Comparison of ENCODE assay signal across 18 cellular contexts in the genomic region with DNA sequence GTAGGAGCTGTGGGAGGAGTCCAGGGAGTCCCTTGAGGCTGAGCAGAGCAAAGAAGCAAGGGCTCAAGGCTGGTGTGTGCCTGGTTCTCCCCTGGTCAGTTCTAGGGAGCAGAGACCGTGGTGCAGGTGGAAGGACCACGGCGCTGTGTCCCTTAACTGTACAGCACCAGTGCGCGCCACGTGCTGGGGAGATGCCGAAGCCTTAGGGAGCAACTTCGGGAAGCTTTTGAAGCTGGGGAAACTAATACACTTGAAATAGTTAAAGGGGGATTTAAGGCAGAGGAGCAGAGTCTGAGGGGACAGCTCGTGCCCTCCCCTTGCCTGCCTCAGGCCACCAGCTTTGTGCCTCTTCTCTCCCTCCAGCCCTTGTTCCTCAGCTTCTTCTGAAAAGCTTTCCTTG. TPM values are rescaled to one million over a fixed set of nuclear protein-coding genes. Genes with fewer than 3 reads are reported as not detected.
DNase-seq lines count a peak whose midpoint lies in the region; ATAC-seq, FAIRE-seq and TF ChIP-seq lines count a peak whose summit lies in the region.
"Had no signal": no experiment of that assay in that cellular context is flagged by ENCODE, and none has a peak within 500 bp of the region (broad histone marks: within the 10 kb centered on the region; RNA-seq: fewer than 3 reads in every experiment).

No MANE protein-coding gene starts in this region.

- H3K27ac Mint-ChIP-seq in glutamatergic neuron (ENCODE audit: unreplicated experiment) = no peak overlapping the region
- H3K27ac Mint-ChIP-seq in activated CD8-positive, alpha-beta memory T cell treated with anti-CD3 and anti-CD28 coated beads, Interleukin-2, amount 10 ng/mL, durations not matched to agents 7 days and 5 days = no peak overlapping the region

- POLR2A ChIA-PET in HepG2 (lab: Yijun Ruan, JAX) = interaction anchor here (0.7 to 2.1 kb wide), 3 partner anchors 65 to 82 kb away, joined by 3 to 9 read pairs (median 4); a partner anchor contains a TSS

- H3K79me1 ChIP-seq in trophoblast cell (ENCODE audit: low read length) = peaks cover 39% of the 10 kb centered on the region

- 97% methylated on average over 9 of the region's 9 CpGs for WGBS in HepG2 (ENCODE audit: low lambda C conversion rate)
- 86% methylated on average over 5 of the region's 9 CpGs for WGBS in right lobe of liver (ENCODE audit: insufficient coverage, low coverage, low lambda C conversion rate, missing lambda C conversion rate)
- no CpG with 5 or more reads among the region's 9 CpGs for WGBS in trophoblast cell (ENCODE audit: extremely low coverage, insufficient coverage, insufficient read length)

- peaks cover 5% of the 10 kb centered on the region for H3K27me3 Mint-ChIP-seq in glutamatergic neuron (ENCODE audit: unreplicated experiment)
- no peaks in the 10 kb centered on the region for H3K27me3 Mint-ChIP-seq in activated CD8-positive, alpha-beta memory T cell treated with anti-CD3 and anti-CD28 coated beads, Interleukin-2, amount 10 ng/mL, durations not matched to agents 7 days and 5 days

- H2AK5ac ChIP-seq in trophoblast cell (ENCODE audit: low read length) = peak overlapping the region; percentile 85

- FAIRE-seq in HepG2 (lab: Jason Lieb, UNC) = no peak
- FAIRE-seq: A549, GM18507, kidney had no signal

- TF ChIP-seq CTCF in HepG2 (CRISPR knock-in tag; IDR thresholded peaks at IDR 0.05) (no peak), right lobe of liver (IDR thresholded peaks at IDR 0.05) (no peak), glutamatergic neuron (IDR thresholded peaks at IDR 0.05; ENCODE audit: partially characterized antibody, unreplicated experiment) (no peak)

- H3K4me3 ChIP-seq in HepG2 (replicated peaks in 1 of 3; ENCODE audit: insufficient read depth in 1 of 3, low read depth in 2 of 3, low read length in 3 of 3) (no peak overlapping the region), right lobe of liver (no peak overlapping the region), trophoblast cell (ENCODE audit: low read depth, low read length) (no peak overlapping the region)
- H3K4me3 ChIP-seq: A549, adrenal gland, BLaER1, thyroid gland had no signal

- CTCF ChIA-PET in HepG2 (lab: Yijun Ruan, JAX; ENCODE audit: low intra/inter-chr PET ratio, low total read pairs) = no interaction called here
- CTCF ChIA-PET in activated CD8-positive, alpha-beta memory T cell treated with anti-CD3 and anti-CD28 coated beads, Interleukin-2, amount 10 ng/mL, durations not matched to agents 7 days and 5 days (lab: Charles Lee) = interaction anchor here (1.1 kb wide), 1 partner anchor 20 kb away, joined by 5 read pairs; no protein-coding TSS in a partner anchor

- no peak overlapping the region for H2AFZ ChIP-seq in HepG2 (ENCODE audit: low read length)
- H2AFZ ChIP-seq in trophoblast cell (ENCODE audit: insufficient read depth, low read length, poor library complexity) = peak overlapping the region; percentile 19

- H3K4me2 ChIP-seq in HepG2 (ENCODE audit: low read depth, low read length) (no peak overlapping the region), trophoblast cell (ENCODE audit: low read length) (no peak overlapping the region)
- H3K4me2 ChIP-seq: A549 had no signal

- TF ChIP-seq POLR2A in HepG2 (IDR thresholded peaks at IDR 0.05; ENCODE audit: insufficient read depth in 1 of 2, low read depth in 2 of 2, low read length in 2 of 2) (no peak), right lobe of liver (IDR thresholded peaks at IDR 0.05) (no peak)

- peaks cover 48% of the 10 kb centered on the region for H3K79me2 ChIP-seq in HepG2 (ENCODE audit: insufficient read depth, low read length)
- H3K79me2 ChIP-seq in trophoblast cell (ENCODE audit: control insufficient read depth, insufficient read depth, low read length, poor library complexity) = peaks cover 22% of the 10 kb centered on the region

- H4K20me1 ChIP-seq in HepG2 (ENCODE audit: insufficient read depth, low read length) = no peaks in the 10 kb centered on the region

- no peaks in the 10 kb centered on the region for H3K9me3 Mint-ChIP-seq in glutamatergic neuron (ENCODE audit: unreplicated experiment)
- no peaks in the 10 kb centered on the region for H3K9me3 Mint-ChIP-seq in activated CD8-positive, alpha-beta memory T cell treated with anti-CD3 and anti-CD28 coated beads, Interleukin-2, amount 10 ng/mL, durations not matched to agents 7 days and 5 days (ENCODE audit: low read depth)

- intact Hi-C loops in HepG2 (cut with micrococcal nuclease; ENCODE audit: unreplicated experiment) (no loop called here), right lobe of liver (cut with DNase I) (no loop called here)

- peak overlapping the region; percentile 56 for H3K4ac ChIP-seq in trophoblast cell (ENCODE audit: low read depth, low read length)

- no peak overlapping the region for H3K23ac ChIP-seq in trophoblast cell (ENCODE audit: low read length)

- peak overlapping the region; percentile 63 for H4K91ac ChIP-seq in trophoblast cell (ENCODE audit: low read depth, low read length)

- H4K8ac ChIP-seq in trophoblast cell (ENCODE audit: low read depth, low read length) = peak overlapping the region; percentile 22

- H3K9me3 ChIP-seq in HepG2 (ENCODE audit: low read length) (no peaks in the 10 kb centered on the region), right lobe of liver (no peaks in the 10 kb centered on the region), trophoblast cell (ENCODE audit: insufficient read depth, low read depth, low read length) (no peaks in the 10 kb centered on the region)
- H3K9me3 ChIP-seq: A549, adrenal gland, BLaER1, thyroid gland had no signal

- peak overlapping the region; percentile 41 for H2BK120ac ChIP-seq in trophoblast cell (ENCODE audit: insufficient read depth, low read length, poor library complexity)

- H3K27me3 ChIP-seq in HepG2 (ENCODE audit: control insufficient read depth in 1 of 2, insufficient read depth in 2 of 2, low read length in 2 of 2) (no peaks in the 10 kb centered on the region), right lobe of liver (no peaks in the 10 kb centered on the region), trophoblast cell (ENCODE audit: insufficient read depth, low read length) (no peaks in the 10 kb centered on the region)
- H3K27me3 ChIP-seq: adrenal gland, BLaER1, thyroid gland had no signal

- ATAC-seq in HepG2 (no peak), right lobe of liver (no peak), GM21515 (IDR thresholded peaks at IDR 0.05; ENCODE audit: unreplicated experiment) (no peak)
- no peak for ATAC-seq in activated CD8-positive, alpha-beta memory T cell treated with anti-CD3 and anti-CD28 coated beads, Interleukin-2, amount 10 ng/mL, durations not matched to agents 7 days and 5 days

- no peak overlapping the region for H4K12ac ChIP-seq in trophoblast cell (ENCODE audit: low read depth, low read length)

- peaks cover 11 to 38% of the 10 kb centered on the region in 2 experiments for H3K36me3 ChIP-seq in HepG2 (replicated peaks in 1 of 2; ENCODE audit: control insufficient read depth in 1 of 2, insufficient read depth in 2 of 2, low read length in 2 of 2)
- H3K36me3 ChIP-seq in right lobe of liver = no peaks in the 10 kb centered on the region
- peaks cover 6 to 22% of the 10 kb centered on the region in 2 experiments for H3K36me3 ChIP-seq in trophoblast cell (ENCODE audit: control insufficient read depth in 1 of 2, insufficient read depth in 2 of 2, low read length in 2 of 2)
- H3K36me3 ChIP-seq: adrenal gland, thyroid gland had no signal

- no peak for TF ChIP-seq RAD21 in HepG2 (CRISPR knock-in tag; IDR thresholded peaks at IDR 0.05)

- no TSS peak for BruUV-seq in HepG2 (replicated peaks; lab: Mats Ljungman, UMichigan)

- H3K4me1 ChIP-seq in HepG2 (ENCODE audit: insufficient read depth, low read length) = peaks cover 59% of the 10 kb centered on the region
- no peaks in the 10 kb centered on the region for H3K4me1 ChIP-seq in right lobe of liver
- peaks cover 39 to 42% of the 10 kb centered on the region in 2 experiments for H3K4me1 ChIP-seq in trophoblast cell (ENCODE audit: control insufficient read depth in 1 of 2, insufficient read depth in 2 of 2, low read length in 2 of 2)

- peak overlapping the region; percentile 72 for H3K18ac ChIP-seq in trophoblast cell (ENCODE audit: low read length)

- H3K36me3 Mint-ChIP-seq in glutamatergic neuron (ENCODE audit: unreplicated experiment) = no peaks in the 10 kb centered on the region
- H3K36me3 Mint-ChIP-seq in activated CD8-positive, alpha-beta memory T cell treated with anti-CD3 and anti-CD28 coated beads, Interleukin-2, amount 10 ng/mL, durations not matched to agents 7 days and 5 days = peaks cover 8% of the 10 kb centered on the region

- H3K27ac ChIP-seq in HepG2 (ENCODE audit: extremely low read length, insufficient read depth, low read length) (no peak overlapping the region), right lobe of liver (no peak overlapping the region), trophoblast cell (ENCODE audit: low read depth, low read length) (peak overlapping the region; percentile 23)
- H3K27ac ChIP-seq: A549, BLaER1, thyroid gland had no signal

- DNase-seq in HepG2 (ENCODE audit: low spot score) (no peak), right lobe of liver (no peak), glutamatergic neuron (no peak), trophoblast cell (no peak), kidney tubule cell (ENCODE audit: low spot score) (no peak), hepatic stellate cell (ENCODE audit: low spot score) (no peak)
- no peak for DNase-seq in activated CD8-positive, alpha-beta memory T cell treated with anti-CD3 and anti-CD28 coated beads, Interleukin-2, amount 10 ng/mL, durations not matched to agents 7 days and 5 days
- DNase-seq: activated CD4-positive, alpha-beta T cell treated with anti-CD3 and anti-CD28 coated beads for 48 hours; adrenal gland; kidney; NCI-H2171 treated with DMSO at 0.1 percent for 48 hours; NCI-H69; SHP77 treated with DMSO at 0.1 percent for 48 hours; thyroid gland had no signal

- H2BK5ac ChIP-seq in trophoblast cell (ENCODE audit: low read depth, low read length, poor library complexity) = no peak overlapping the region

- TF ChIP-seq EP300 in HepG2 (IDR thresholded peaks at IDR 0.05; ENCODE audit: low read depth in 2 of 2, low read length in 2 of 2) = no peak
- TF ChIP-seq EP300 in HepG2 (CRISPR knock-in tag; IDR thresholded peaks at IDR 0.05; ENCODE audit: borderline replicate concordance) = no peak

- H3K4me3 Mint-ChIP-seq in glutamatergic neuron (ENCODE audit: unreplicated experiment) = peak overlapping the region; percentile 45
- no peak overlapping the region for H3K4me3 Mint-ChIP-seq in activated CD8-positive, alpha-beta memory T cell treated with anti-CD3 and anti-CD28 coated beads, Interleukin-2, amount 10 ng/mL, durations not matched to agents 7 days and 5 days

- H3K14ac ChIP-seq in trophoblast cell (ENCODE audit: low read length) = peak overlapping the region; percentile 32

- in situ Hi-C loops in HepG2 (cut with HindIII; ENCODE audit: extremely low pct_ligation_motif_present, low pct_unique_long_range_greater_than_20kb) = no loop called here

- H3K9ac ChIP-seq in HepG2 (ENCODE audit: insufficient read depth, low read depth, low read length) (no peak overlapping the region), trophoblast cell (ENCODE audit: low read length) (no peak overlapping the region)
- H3K9ac ChIP-seq: BLaER1 had no signal

- peaks cover 30% of the 10 kb centered on the region for H3K4me1 Mint-ChIP-seq in glutamatergic neuron (ENCODE audit: low read depth, unreplicated experiment)
- peaks cover 7% of the 10 kb centered on the region for H3K4me1 Mint-ChIP-seq in activated CD8-positive, alpha-beta memory T cell treated with anti-CD3 and anti-CD28 coated beads, Interleukin-2, amount 10 ng/mL, durations not matched to agents 7 days and 5 days

- peak overlapping the region; percentile 47 for H2BK12ac ChIP-seq in trophoblast cell (ENCODE audit: low read length)

RNA-seq across cellular contexts. Expression of a gene that starts 27.5 kb away (rescaled TPM):
- total RNA-seq in HepG2 (2016; rRNA removed; fragmentation: Illumina TruSeq; extraction: Trizol) = 15.2 and 17.2 TPM in 2 replicates
- total RNA-seq in HepG2 (2016; cell fraction: cytosol; rRNA removed; fragmentation: Illumina TruSeq; extraction: Trizol; ENCODE audit: low read depth) = 23.3 and 30.8 TPM in 2 replicates
- 14.0 and 18.0 TPM in 2 replicates for total RNA-seq in HepG2 (2016; cell fraction: insoluble cytoplasmic fraction; rRNA removed; fragmentation: Illumina TruSeq; extraction: Trizol)
- total RNA-seq in HepG2 (2016; cell fraction: membrane; rRNA removed; fragmentation: Illumina TruSeq; extraction: Trizol) = 18.2 and 20.0 TPM in 2 replicates
- 19.4 and 19.5 TPM in 2 replicates for total RNA-seq in HepG2 (2016; cell fraction: nucleus; rRNA removed; fragmentation: Illumina TruSeq; extraction: Trizol)
- 63.9 and 75.5 TPM in 2 replicates for polyA plus RNA-seq in HepG2 (2011; rRNA removed)
- 26.5 and 29.4 TPM in 2 replicates for polyA plus RNA-seq in HepG2 (2011; cell fraction: cytosol; rRNA removed)
- 412 and 513 TPM in 2 replicates for polyA plus RNA-seq in HepG2 (2011; cell fraction: nucleus; rRNA removed)
- polyA plus RNA-seq in HepG2 (2012) = 65.0 and 70.4 TPM in 2 replicates
- 2.7 TPM in 2 replicates for polyA plus RNA-seq in HepG2 (2016; cell fraction: cytosol; fragmentation: Illumina TruSeq; extraction: Trizol; ENCODE audit: low read depth)
- 13.5 and 20.2 TPM in 2 replicates for polyA plus RNA-seq in HepG2 (2016; cell fraction: insoluble cytoplasmic fraction; fragmentation: Illumina TruSeq; extraction: Trizol; ENCODE audit: low read depth)
- polyA plus RNA-seq in HepG2 (2016; cell fraction: membrane; fragmentation: Illumina TruSeq; extraction: Trizol; ENCODE audit: low read depth) = 8.2 and 9.7 TPM in 2 replicates
- polyA plus RNA-seq in HepG2 (2016; cell fraction: nucleus; fragmentation: Illumina TruSeq; extraction: Trizol; ENCODE audit: insufficient read depth, low read depth) = 94.7 and 99.9 TPM in 2 replicates
- polyA minus RNA-seq in HepG2 (2011; rRNA and poly(A)+ RNA removed; ENCODE audit: low replicate concordance) = 48.1 and 56.8 TPM in 2 replicates
- 15.6 and 21.3 TPM in 2 replicates for polyA minus RNA-seq in HepG2 (2011; cell fraction: cytosol; rRNA and poly(A)+ RNA removed)
- polyA minus RNA-seq in HepG2 (2011; cell fraction: nucleus; rRNA and poly(A)+ RNA removed) = 64.1 and 70.6 TPM in 2 replicates
- 10 to 100 TPM; 20.3 to 42.5 (median 28.0) TPM for total RNA-seq in right lobe of liver
- total RNA-seq in glutamatergic neuron (ENCODE audit: unreplicated experiment) = 130 TPM
- polyA plus RNA-seq in trophoblast cell (2013) = 54.5 and 55.2 TPM in 2 replicates
- 100 to 1,000 TPM in 1 of 2 experiments, 10 to 100 TPM in 1; 87.4 to 107 TPM for total RNA-seq in activated CD8-positive, alpha-beta memory T cell treated with anti-CD3 and anti-CD28 coated beads, Interleukin-2, amount 10 ng/mL, durations not matched to agents 7 days and 5 days

RNA-seq across cellular contexts. Expression of a gene that starts 38.7 kb away (rescaled TPM):
- total RNA-seq in HepG2 (2016; rRNA removed; fragmentation: Illumina TruSeq; extraction: Trizol) (0.20 TPM in 1 of 2 replicates, not detected in the other), right lobe of liver (1 to 10 TPM; 1.6 to 4.0 (median 3.2) TPM), glutamatergic neuron (ENCODE audit: unreplicated experiment) (11.1 TPM)
- total RNA-seq in HepG2 (2016; cell fraction: cytosol; rRNA removed; fragmentation: Illumina TruSeq; extraction: Trizol; ENCODE audit: low read depth) = not detected in 2 replicates
- 0.28 TPM in 1 of 2 replicates, not detected in the other for total RNA-seq in HepG2 (2016; cell fraction: insoluble cytoplasmic fraction; rRNA removed; fragmentation: Illumina TruSeq; extraction: Trizol)
- 0.06 and 0.07 TPM in 2 replicates for total RNA-seq in HepG2 (2016; cell fraction: membrane; rRNA removed; fragmentation: Illumina TruSeq; extraction: Trizol)
- 0.59 and 0.66 TPM in 2 replicates for total RNA-seq in HepG2 (2016; cell fraction: nucleus; rRNA removed; fragmentation: Illumina TruSeq; extraction: Trizol)
- polyA plus RNA-seq in HepG2 (2011; rRNA removed) = 0.59 and 0.82 TPM in 2 replicates
- polyA plus RNA-seq in HepG2 (2011; cell fraction: cytosol; rRNA removed) = 0.22 and 0.34 TPM in 2 replicates
- 5.9 and 7.7 TPM in 2 replicates for polyA plus RNA-seq in HepG2 (2011; cell fraction: nucleus; rRNA removed)
- polyA plus RNA-seq in HepG2 (2012) = 0.52 and 0.69 TPM in 2 replicates
- 0.05 and 0.09 TPM in 2 replicates for polyA plus RNA-seq in HepG2 (2016; cell fraction: cytosol; fragmentation: Illumina TruSeq; extraction: Trizol; ENCODE audit: low read depth)
- polyA plus RNA-seq in HepG2 (2016; cell fraction: insoluble cytoplasmic fraction; fragmentation: Illumina TruSeq; extraction: Trizol; ENCODE audit: low read depth) = not detected in 2 replicates
- polyA plus RNA-seq in HepG2 (2016; cell fraction: membrane; fragmentation: Illumina TruSeq; extraction: Trizol; ENCODE audit: low read depth) = 0.05 TPM in 1 of 2 replicates, not detected in the other
- polyA plus RNA-seq in HepG2 (2016; cell fraction: nucleus; fragmentation: Illumina TruSeq; extraction: Trizol; ENCODE audit: insufficient read depth, low read depth) = 0.82 and 0.93 TPM in 2 replicates
- 0.37 and 1.6 TPM in 2 replicates for polyA minus RNA-seq in HepG2 (2011; rRNA and poly(A)+ RNA removed; ENCODE audit: low replicate concordance)
- not detected in 2 replicates for polyA minus RNA-seq in HepG2 (2011; cell fraction: cytosol; rRNA and poly(A)+ RNA removed)
- 6.2 and 6.3 TPM in 2 replicates for polyA minus RNA-seq in HepG2 (2011; cell fraction: nucleus; rRNA and poly(A)+ RNA removed)
- 0.47 and 0.49 TPM in 2 replicates for polyA plus RNA-seq in trophoblast cell (2013)
- total RNA-seq in activated CD8-positive, alpha-beta memory T cell treated with anti-CD3 and anti-CD28 coated beads, Interleukin-2, amount 10 ng/mL, durations not matched to agents 7 days and 5 days = 1 to 10 TPM in 1 of 2 experiments, under 1 TPM in 1; 0.98 to 1.2 TPM

RNA-seq across cellular contexts. Expression of a gene that starts 42.2 kb away (rescaled TPM):
- total RNA-seq in HepG2 (2016; rRNA removed; fragmentation: Illumina TruSeq; extraction: Trizol) (0.25 and 0.53 TPM in 2 replicates), right lobe of liver (1 to 10 TPM; 1.4 to 2.9 (median 2.0) TPM), glutamatergic neuron (ENCODE audit: unreplicated experiment) (0.69 TPM)
- total RNA-seq in HepG2 (2016; cell fraction: cytosol; rRNA removed; fragmentation: Illumina TruSeq; extraction: Trizol; ENCODE audit: low read depth) = 0.20 TPM in 1 of 2 replicates, not detected in the other
- total RNA-seq in HepG2 (2016; cell fraction: insoluble cytoplasmic fraction; rRNA removed; fragmentation: Illumina TruSeq; extraction: Trizol) = 0.12 and 0.39 TPM in 2 replicates
- total RNA-seq in HepG2 (2016; cell fraction: membrane; rRNA removed; fragmentation: Illumina TruSeq; extraction: Trizol) = 0.37 and 0.90 TPM in 2 replicates
- 0.31 and 0.44 TPM in 2 replicates for total RNA-seq in HepG2 (2016; cell fraction: nucleus; rRNA removed; fragmentation: Illumina TruSeq; extraction: Trizol)
- polyA plus RNA-seq in HepG2 (2011; rRNA removed) = 0.59 and 1.3 TPM in 2 replicates
- 0.27 and 0.40 TPM in 2 replicates for polyA plus RNA-seq in HepG2 (2011; cell fraction: cytosol; rRNA removed)
- polyA plus RNA-seq in HepG2 (2011; cell fraction: nucleus; rRNA removed) = 6.8 and 8.7 TPM in 2 replicates
- 0.39 and 0.76 TPM in 2 replicates for polyA plus RNA-seq in HepG2 (2012)
- 0.17 and 0.27 TPM in 2 replicates for polyA plus RNA-seq in HepG2 (2016; cell fraction: cytosol; fragmentation: Illumina TruSeq; extraction: Trizol; ENCODE audit: low read depth)
- 0.12 and 0.25 TPM in 2 replicates for polyA plus RNA-seq in HepG2 (2016; cell fraction: insoluble cytoplasmic fraction; fragmentation: Illumina TruSeq; extraction: Trizol; ENCODE audit: low read depth)
- 0.39 and 0.45 TPM in 2 replicates for polyA plus RNA-seq in HepG2 (2016; cell fraction: membrane; fragmentation: Illumina TruSeq; extraction: Trizol; ENCODE audit: low read depth)
- 1.8 and 2.2 TPM in 2 replicates for polyA plus RNA-seq in HepG2 (2016; cell fraction: nucleus; fragmentation: Illumina TruSeq; extraction: Trizol; ENCODE audit: insufficient read depth, low read depth)
- 0.23 and 0.64 TPM in 2 replicates for polyA minus RNA-seq in HepG2 (2011; rRNA and poly(A)+ RNA removed; ENCODE audit: low replicate concordance)
- 0.20 TPM in 1 of 2 replicates, not detected in the other for polyA minus RNA-seq in HepG2 (2011; cell fraction: cytosol; rRNA and poly(A)+ RNA removed)
- 0.50 TPM in 1 of 2 replicates, not detected in the other for polyA minus RNA-seq in HepG2 (2011; cell fraction: nucleus; rRNA and poly(A)+ RNA removed)
- polyA plus RNA-seq in trophoblast cell (2013) = 0.22 and 0.34 TPM in 2 replicates
- under 1 TPM; 0.40 to 0.41 TPM for total RNA-seq in activated CD8-positive, alpha-beta memory T cell treated with anti-CD3 and anti-CD28 coated beads, Interleukin-2, amount 10 ng/mL, durations not matched to agents 7 days and 5 days

RNA-seq across cellular contexts. Expression of a gene that starts 53.7 kb away (rescaled TPM):
- 7.8 and 13.4 TPM in 2 replicates for total RNA-seq in HepG2 (2016; rRNA removed; fragmentation: Illumina TruSeq; extraction: Trizol)
- total RNA-seq in HepG2 (2016; cell fraction: cytosol; rRNA removed; fragmentation: Illumina TruSeq; extraction: Trizol; ENCODE audit: low read depth) = 1.5 and 3.3 TPM in 2 replicates
- total RNA-seq in HepG2 (2016; cell fraction: insoluble cytoplasmic fraction; rRNA removed; fragmentation: Illumina TruSeq; extraction: Trizol) = 6.9 and 12.9 TPM in 2 replicates
- 4.0 and 5.4 TPM in 2 replicates for total RNA-seq in HepG2 (2016; cell fraction: membrane; rRNA removed; fragmentation: Illumina TruSeq; extraction: Trizol)
- 12.4 and 12.8 TPM in 2 replicates for total RNA-seq in HepG2 (2016; cell fraction: nucleus; rRNA removed; fragmentation: Illumina TruSeq; extraction: Trizol)
- 29.7 and 45.8 TPM in 2 replicates for polyA plus RNA-seq in HepG2 (2011; rRNA removed)
- polyA plus RNA-seq in HepG2 (2011; cell fraction: cytosol; rRNA removed) = 16.4 and 17.6 TPM in 2 replicates
- 157 and 165 TPM in 2 replicates for polyA plus RNA-seq in HepG2 (2011; cell fraction: nucleus; rRNA removed)
- polyA plus RNA-seq in HepG2 (2012) = 22.6 and 24.2 TPM in 2 replicates
- polyA plus RNA-seq in HepG2 (2016; cell fraction: cytosol; fragmentation: Illumina TruSeq; extraction: Trizol; ENCODE audit: low read depth) = 1.2 and 1.5 TPM in 2 replicates
- 7.8 and 12.9 TPM in 2 replicates for polyA plus RNA-seq in HepG2 (2016; cell fraction: insoluble cytoplasmic fraction; fragmentation: Illumina TruSeq; extraction: Trizol; ENCODE audit: low read depth)
- 2.9 and 4.3 TPM in 2 replicates for polyA plus RNA-seq in HepG2 (2016; cell fraction: membrane; fragmentation: Illumina TruSeq; extraction: Trizol; ENCODE audit: low read depth)
- 38.3 and 45.9 TPM in 2 replicates for polyA plus RNA-seq in HepG2 (2016; cell fraction: nucleus; fragmentation: Illumina TruSeq; extraction: Trizol; ENCODE audit: insufficient read depth, low read depth)
- polyA minus RNA-seq in HepG2 (2011; rRNA and poly(A)+ RNA removed; ENCODE audit: low replicate concordance) = 20.6 and 62.4 TPM in 2 replicates
- polyA minus RNA-seq in HepG2 (2011; cell fraction: cytosol; rRNA and poly(A)+ RNA removed) = 14.3 and 14.5 TPM in 2 replicates
- polyA minus RNA-seq in HepG2 (2011; cell fraction: nucleus; rRNA and poly(A)+ RNA removed) = 23.3 and 33.3 TPM in 2 replicates
- 10 to 100 TPM in 3 of 6 experiments, 1 to 10 TPM in 3; 8.2 to 27.3 (median 10.8) TPM for total RNA-seq in right lobe of liver
- total RNA-seq in glutamatergic neuron (ENCODE audit: unreplicated experiment) = 61.4 TPM
- polyA plus RNA-seq in trophoblast cell (2013) = 40.7 and 43.6 TPM in 2 replicates
- total RNA-seq in activated CD8-positive, alpha-beta memory T cell treated with anti-CD3 and anti-CD28 coated beads, Interleukin-2, amount 10 ng/mL, durations not matched to agents 7 days and 5 days = 10 to 100 TPM; 11.7 to 14.5 TPM
